Comparison of ENCODE assay signal across 13 cellular contexts in genomic region chr19:53832861-53833260, GRCh38. TPM values are rescaled to one million over a fixed set of nuclear protein-coding genes. Genes with fewer than 3 reads are reported as not detected.
"Had no signal": no experiment of that assay in that cellular context is flagged by ENCODE, and none has a peak within 500 bp of the region (broad histone marks: within the 10 kb centered on the region; RNA-seq: fewer than 3 reads in every experiment).

No MANE protein-coding gene starts in this region.

RNA-seq across cellular contexts. Expression of gene NLRP12, which starts 8.7 kb away (rescaled TPM):
- total RNA-seq: fibroblast of lung, kidney epithelial cell, neural crest cell, progenitor cell of endocrine pancreas had no signal
- polyA plus RNA-seq: fibroblast of lung; naive thymus-derived CD4-positive, alpha-beta T cell had no signal

RNA-seq across cellular contexts. Expression of gene PRKCG, which starts 49.1 kb away (rescaled TPM):
- total RNA-seq: dermis microvascular lymphatic vessel endothelial cell, esophagus mucosa, fibroblast of lung, heart right ventricle, left ventricle myocardium superior, right cardiac atrium, stomach, thoracic aorta had no signal
- polyA plus RNA-seq: fibroblast of lung, immature natural killer cell had no signal
